In the genomic region with DNA sequence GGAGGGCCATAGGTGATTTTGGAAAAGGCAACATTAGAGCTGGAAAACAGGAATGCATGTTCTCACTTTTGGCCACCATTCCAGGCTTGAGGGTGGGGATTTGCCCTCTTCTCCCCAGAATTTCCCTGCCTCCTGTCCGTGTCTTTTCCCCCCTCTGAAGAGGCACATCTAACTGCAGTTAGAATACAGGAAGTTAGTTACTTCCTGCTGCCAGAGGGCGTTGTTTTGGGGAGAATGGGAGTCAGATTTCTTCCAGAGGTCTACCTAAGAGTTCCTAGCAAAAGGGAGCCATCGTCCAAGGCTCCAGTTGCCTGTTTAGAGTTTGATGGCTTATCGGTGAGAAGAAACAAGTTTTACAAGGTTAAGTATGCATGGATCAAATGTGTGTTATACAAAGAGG, we compare ENCODE assay signal across 20 cellular contexts.
DNase-seq lines count a peak whose midpoint lies in the region; ATAC-seq, FAIRE-seq and TF ChIP-seq lines count a peak whose summit lies in the region.
"Had no signal": no experiment of that assay in that cellular context is flagged by ENCODE, and none has a peak within 500 bp of the region (broad histone marks: within the 10 kb centered on the region; RNA-seq: fewer than 3 reads in every experiment).

No MANE protein-coding gene starts in this region.

- no peaks in the 10 kb centered on the region for H3K36me3 Mint-ChIP-seq in neural progenitor cell
- H3K36me3 Mint-ChIP-seq: IgD-negative memory B cell had no signal

- WGBS in GM23248 (ENCODE audit: low coverage in 1 of 2, low lambda C conversion rate in 2 of 2, missing lambda C conversion rate in 2 of 2), 2 experiments = 34 to 37% methylated on average over 4 of the region's 4 CpGs
- WGBS in K562 (ENCODE audit: insufficient coverage, low coverage, missing lambda C conversion rate) = 2% methylated on average over 4 of the region's 4 CpGs

- no peaks in the 10 kb centered on the region for H3K9me3 Mint-ChIP-seq in neural progenitor cell
- H3K9me3 Mint-ChIP-seq: HFFc6, IgD-negative memory B cell had no signal

- H3K9ac ChIP-seq in GM23248 = no peak overlapping the region
- H3K9ac ChIP-seq in K562 (ENCODE audit: insufficient read depth in 1 of 2, low read depth in 2 of 2, low read length in 2 of 2) = no peak overlapping the region
- no peak overlapping the region for H3K9ac ChIP-seq in neural progenitor cell
- no peak overlapping the region for H3K9ac ChIP-seq in PC-3 (ENCODE audit: low read length)

- H2AFZ ChIP-seq in GM23248 (peak overlapping the region; percentile 33), K562 (ENCODE audit: low read depth, low read length) (peak overlapping the region; percentile 42), neural progenitor cell (replicated peaks) (peak overlapping the region; percentile 57), PC-3 (ENCODE audit: low read length) (no peak overlapping the region)

- no peaks in the 10 kb centered on the region for H3F3A ChIP-seq in GM23248 (ENCODE audit: insufficient read depth)
- H3F3A ChIP-seq in neural progenitor cell (ENCODE audit: low read depth) = no peaks in the 10 kb centered on the region
- H3F3A ChIP-seq in PC-3 (ENCODE audit: low read length, unreplicated experiment) = no peaks in the 10 kb centered on the region

- H3K9me2 ChIP-seq in GM23248 (ENCODE audit: insufficient read depth) = no peaks in the 10 kb centered on the region
- H3K9me2 ChIP-seq in PC-3 (replicated peaks; ENCODE audit: low read length) = no peaks in the 10 kb centered on the region

- peak; percentile 47; the same call in 1 of the 3 replicates for ATAC-seq in K562
- no peak for ATAC-seq in GM21529 (IDR thresholded peaks at IDR 0.05; ENCODE audit: unreplicated experiment)
- no peak for ATAC-seq in PC-3
- ATAC-seq: HCT116, HepG2 had no signal

- H3K4me2 ChIP-seq in GM23248 (ENCODE audit: unreplicated experiment) = no peak overlapping the region
- H3K4me2 ChIP-seq in K562 (ENCODE audit: insufficient read depth, low read length) = no peak overlapping the region
- no peak overlapping the region for H3K4me2 ChIP-seq in neural progenitor cell
- no peak overlapping the region for H3K4me2 ChIP-seq in PC-3 (ENCODE audit: low read length)

- no peak for TF ChIP-seq CTCF in K562 (IDR thresholded peaks at IDR 0.05 in 2 of 3, conservative IDR thresholded peaks at IDR 0.05 in 1 of 3; ENCODE audit: insufficient read depth in 2 of 3, low read depth in 1 of 3, low read length in 3 of 3)
- no peak for TF ChIP-seq CTCF in neural progenitor cell (IDR thresholded peaks at IDR 0.05)
- no peak for TF ChIP-seq CTCF in PC-3 (conservative IDR thresholded peaks at IDR 0.05; ENCODE audit: low read depth, low read length)

- H4K20me1 ChIP-seq in GM23248 (ENCODE audit: insufficient read depth) (no peaks in the 10 kb centered on the region), K562 (replicated peaks; ENCODE audit: control insufficient read depth, insufficient read depth, low read length) (no peaks in the 10 kb centered on the region), neural progenitor cell (ENCODE audit: low read depth) (no peaks in the 10 kb centered on the region), PC-3 (ENCODE audit: low read length) (no peaks in the 10 kb centered on the region)

- H3K27ac Mint-ChIP-seq in neural progenitor cell = no peak overlapping the region
- H3K27ac Mint-ChIP-seq: CD4-positive, alpha-beta T cell; HFFc6 had no signal

- POLR2A ChIA-PET in K562 (lab: Yijun Ruan, JAX) (interaction anchor here (0.9 kb wide), 1 partner anchor 9 kb away, joined by 3 read pairs; no protein-coding TSS in a partner anchor), PC-3 (lab: Charles Lee; ENCODE audit: unreplicated experiment) (no interaction called here)

- no peaks in the 10 kb centered on the region for H3K27me3 Mint-ChIP-seq in neural progenitor cell (ENCODE audit: insufficient read depth, low read depth)
- H3K27me3 Mint-ChIP-seq: CD4-positive, alpha-beta T cell; IgD-negative memory B cell had no signal

- no peak for TF ChIP-seq RAD21 in K562 (CRISPR knock-in tag; conservative IDR thresholded peaks at IDR 0.05 in 1 of 2, IDR thresholded peaks at IDR 0.05 in 1 of 2)

- no peak overlapping the region for H3K4me3 ChIP-seq in GM23248
- H3K4me3 ChIP-seq in K562 = no peak overlapping the region
- no peak overlapping the region for H3K4me3 ChIP-seq in neural progenitor cell
- no peak overlapping the region for H3K4me3 ChIP-seq in PC-3 (ENCODE audit: low read length)

- H3K4me3 Mint-ChIP-seq in neural progenitor cell = no peak overlapping the region
- H3K4me3 Mint-ChIP-seq: CD4-positive, alpha-beta T cell; HFFc6; IgD-negative memory B cell had no signal

- intact Hi-C loops in K562 (cut with micrococcal nuclease) (no loop called here), PC-3 (cut with micrococcal nuclease) (no loop called here)

- H3K4me1 ChIP-seq in GM23248 (ENCODE audit: insufficient read depth) (no peaks in the 10 kb centered on the region), K562 (replicated peaks in 1 of 2; ENCODE audit: control insufficient read depth in 2 of 2, insufficient read depth in 2 of 2, low read length in 2 of 2) (peaks cover 0 to 7% of the 10 kb centered on the region in 2 experiments; a peak in 2 of 5 replicates), neural progenitor cell (no peaks in the 10 kb centered on the region), PC-3 (ENCODE audit: insufficient read depth, low read length) (no peaks in the 10 kb centered on the region)

- DNase-seq in GM23248 (no peak), HT1080 (ENCODE audit: low read depth) (peak; percentile 3), K562 (ENCODE audit: extremely low read depth in 1 of 4, low spot score in 3 of 4) (no peak), neural progenitor cell (ENCODE audit: low spot score) (no peak), NCI-H1694 treated with DMSO at 0.1 percent for 48 hours (lab: John Stamatoyannopoulos, UW) (no peak), PC-3 (no peak)
- DNase-seq: AML-193; Calu3; CD4-positive, alpha-beta T cell; DMS79 treated with DMSO at 0.1 percent for 48 hours; GF-D8; H7; HFFc6; KG1 had no signal

- in situ Hi-C loops in GM23248 (cut with MboI) (no loop called here), K562 (cut with MboI) (no loop called here)

- H3K27ac ChIP-seq in GM23248 = no peak overlapping the region
- H3K27ac ChIP-seq in K562 (ENCODE audit: extremely low read depth, low read depth, low read length) = no peak overlapping the region
- no peak overlapping the region for H3K27ac ChIP-seq in neural progenitor cell
- H3K27ac ChIP-seq in PC-3 (ENCODE audit: low read length) = no peak overlapping the region
- H3K27ac ChIP-seq: C4-2B had no signal

- FAIRE-seq in K562 (lab: Jason Lieb, UNC) = no peak
- FAIRE-seq: A204.1, HepG2 had no signal

- no peak for TF ChIP-seq POLR2A in K562 (conservative IDR thresholded peaks at IDR 0.05)

- H3K79me2 ChIP-seq in GM23248 (ENCODE audit: insufficient read depth) = no peaks in the 10 kb centered on the region
- no peaks in the 10 kb centered on the region for H3K79me2 ChIP-seq in K562 (ENCODE audit: control insufficient read depth, insufficient read depth, low read length)
- H3K79me2 ChIP-seq in neural progenitor cell (ENCODE audit: low read depth) = no peaks in the 10 kb centered on the region
- H3K79me2 ChIP-seq in PC-3 (ENCODE audit: low read length) = no peaks in the 10 kb centered on the region

- no peaks in the 10 kb centered on the region for H3K9me1 ChIP-seq in K562 (ENCODE audit: control insufficient read depth, insufficient read depth, low read length)

- no peaks in the 10 kb centered on the region for H3K4me1 Mint-ChIP-seq in neural progenitor cell
- H3K4me1 Mint-ChIP-seq: IgD-negative memory B cell had no signal

- CTCF ChIA-PET in K562 (lab: Yijun Ruan, JAX; ENCODE audit: low intra/inter-chr PET ratio) (no interaction called here), PC-3 (lab: Charles Lee) (no interaction called here)

- no peaks in the 10 kb centered on the region for H3K9me3 ChIP-seq in GM23248 (ENCODE audit: low read depth)
- H3K9me3 ChIP-seq in K562 (replicated peaks; ENCODE audit: control insufficient read depth, insufficient read depth, low read depth, low read length) = no peaks in the 10 kb centered on the region
- H3K9me3 ChIP-seq in neural progenitor cell (ENCODE audit: low read depth) = no peaks in the 10 kb centered on the region
- H3K9me3 ChIP-seq in PC-3 (ENCODE audit: low read length) = no peaks in the 10 kb centered on the region

- H3K36me3 ChIP-seq in GM23248 (ENCODE audit: low read depth) = no peaks in the 10 kb centered on the region
- H3K36me3 ChIP-seq in K562 (ENCODE audit: control insufficient read depth, insufficient read depth, low read length) = no peaks in the 10 kb centered on the region
- H3K36me3 ChIP-seq in neural progenitor cell = no peaks in the 10 kb centered on the region
- H3K36me3 ChIP-seq in PC-3 (ENCODE audit: low read depth, low read length) = no peaks in the 10 kb centered on the region

- no TSS peak for BruUV-seq in K562 (replicated peaks; lab: Mats Ljungman, UMichigan)
- BruUV-seq in PC-3 (replicated peaks; lab: Mats Ljungman, UMichigan) = no TSS peak

- TF ChIP-seq EP300 in K562 (IDR thresholded peaks at IDR 0.05; ENCODE audit: low read length) = no peak

- H3K27me3 ChIP-seq in GM23248 (replicated peaks; ENCODE audit: insufficient read depth) = no peaks in the 10 kb centered on the region
- no peaks in the 10 kb centered on the region for H3K27me3 ChIP-seq in K562 (ENCODE audit: control insufficient read depth in 2 of 2, insufficient read depth in 2 of 2, low read length in 2 of 2)
- H3K27me3 ChIP-seq in neural progenitor cell = no peaks in the 10 kb centered on the region
- H3K27me3 ChIP-seq in PC-3 (ENCODE audit: low read length) = no peaks in the 10 kb centered on the region

TF ChIP-seq in K562, 482 proteins besides CTCF, POLR2A, EP300 and RAD21 (continues in another document):
- TF ChIP-seq FOS (IDR thresholded peaks at IDR 0.05; ENCODE audit: extremely low read depth, insufficient read length) (no peak), ETV1 (tag; conservative IDR thresholded peaks at IDR 0.05; ENCODE audit: low read depth) (peak; percentile 86)
- TF ChIP-seq, protein P1, sequence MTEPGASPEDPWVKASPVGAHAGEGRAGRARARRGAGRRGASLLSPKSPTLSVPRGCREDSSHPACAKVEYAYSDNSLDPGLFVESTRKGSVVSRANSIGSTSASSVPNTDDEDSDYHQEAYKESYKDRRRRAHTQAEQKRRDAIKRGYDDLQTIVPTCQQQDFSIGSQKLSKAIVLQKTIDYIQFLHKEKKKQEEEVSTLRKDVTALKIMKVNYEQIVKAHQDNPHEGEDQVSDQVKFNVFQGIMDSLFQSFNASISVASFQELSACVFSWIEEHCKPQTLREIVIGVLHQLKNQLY (CRISPR knock-in tag; conservative IDR thresholded peaks at IDR 0.05) = no peak
